17 cellular contexts compared by ENCODE assay signal in the genomic region with DNA sequence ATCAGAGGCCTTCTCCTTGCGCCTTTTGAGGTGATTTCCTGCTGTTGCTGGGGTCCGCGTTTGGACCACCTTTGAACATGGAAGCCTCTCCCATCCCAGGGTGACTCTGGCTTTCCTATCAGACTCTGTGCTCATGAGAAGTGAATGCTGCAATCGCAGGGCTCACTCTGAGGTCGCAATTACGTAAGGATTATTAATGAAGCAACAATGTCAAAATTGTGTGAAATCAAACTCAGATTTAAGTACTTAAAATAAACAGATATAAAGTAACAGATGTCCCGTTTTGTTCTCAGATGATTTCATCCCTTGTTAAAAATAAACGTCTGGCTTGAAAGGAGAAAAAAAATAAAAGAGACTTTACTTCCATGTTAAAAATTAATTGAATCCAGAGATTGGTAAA.
DNase-seq lines count a peak whose midpoint lies in the region; ATAC-seq and TF ChIP-seq lines count a peak whose summit lies in the region.
"Had no signal": no experiment of that assay in that cellular context is flagged by ENCODE, and none has a peak within 500 bp of the region (broad histone marks: within the 10 kb centered on the region; RNA-seq: fewer than 3 reads in every experiment).

No MANE protein-coding gene starts in this region.

- no peaks in the 10 kb centered on the region for H3K9me3 ChIP-seq in left ventricle myocardium inferior (replicated peaks)
- no peaks in the 10 kb centered on the region for H3K9me3 ChIP-seq in SJCRH30 (replicated peaks)
- H3K9me3 ChIP-seq: HAP-1 had no signal

- peak overlapping the region; percentile 54 for H3K27ac ChIP-seq in left ventricle myocardium inferior (replicated peaks)
- H3K27ac ChIP-seq in SJCRH30: no peak overlapping the region
- H3K27ac ChIP-seq: coronary artery had no signal

- intact Hi-C loops in left ventricle myocardium inferior (cut with micrococcal nuclease): no loop called here

- DNase-seq in EL (peak; percentile 85), cardiac fibroblast (ENCODE audit: low read depth in 2 of 2) (peak; percentile 85 to 88), left ventricle myocardium inferior (no peak), skeletal muscle cell (ENCODE audit: low read depth) (peak; percentile 64), SJCRH30 (no peak), NCI-H2029 treated with DMSO at 0.1 percent for 48 hours (lab: John Stamatoyannopoulos, UW) (no peak)
- no peak for DNase-seq in stimulated activated naive CD8-positive, alpha-beta T cell treated with anti-CD3 and anti-CD28 coated beads, Interleukin-15, Interleukin-2, amounts not matched to agents 100 U/mL and 50 U/mL, for 24 hours
- DNase-seq: foreskin melanocyte, GF-D8, stomach had no signal

- H3K4me3 ChIP-seq in cardiac fibroblast (replicated peaks in 1 of 2; ENCODE audit: low read depth in 2 of 2, low read length in 2 of 2) (no peak overlapping the region), left ventricle myocardium inferior (no peak overlapping the region), skeletal muscle cell (ENCODE audit: low read depth, low read length) (no peak overlapping the region), SJCRH30 (no peak overlapping the region)
- H3K4me3 ChIP-seq: coronary artery, HAP-1, skin epidermis, stomach had no signal

- H3K36me3 ChIP-seq in left ventricle myocardium inferior (no peaks in the 10 kb centered on the region), SJCRH30 (no peaks in the 10 kb centered on the region)
- H3K36me3 ChIP-seq: HAP-1, stomach had no signal

- H3K27me3 ChIP-seq in left ventricle myocardium inferior (ENCODE audit: low read depth) (no peaks in the 10 kb centered on the region), SJCRH30 (no peaks in the 10 kb centered on the region)
- H3K27me3 ChIP-seq: stomach had no signal

- no peak for TF ChIP-seq CTCF in cardiac fibroblast (IDR thresholded peaks at IDR 0.05; ENCODE audit: low read depth, low read length)
- no peak for TF ChIP-seq CTCF in left ventricle myocardium inferior (IDR thresholded peaks at IDR 0.05; ENCODE audit: borderline replicate concordance)

- H3K4me1 ChIP-seq in left ventricle myocardium inferior: peaks cover 5% of the 10 kb centered on the region
- no peaks in the 10 kb centered on the region for H3K4me1 ChIP-seq in SJCRH30
- H3K4me1 ChIP-seq: HAP-1, stomach had no signal

- ATAC-seq in stimulated activated naive CD8-positive, alpha-beta T cell treated with anti-CD3 and anti-CD28 coated beads, Interleukin-15, Interleukin-2, amounts not matched to agents 100 U/mL and 50 U/mL, for 24 hours: no peak
- ATAC-seq in GM21529 (IDR thresholded peaks at IDR 0.05; ENCODE audit: unreplicated experiment): no peak
- ATAC-seq: activated naive CD4-positive, alpha-beta T cell treated with anti-CD3 and anti-CD28 coated beads, Interleukin-2, amount 50 U/mL, for 72 hours; natural killer cell treated with Interleukin-12 subunit alpha and Interleukin-12 subunit beta and Interleukin-15 and Interleukin-18, amount 100 ng/mL, for 72 hours; WTC11 had no signal

Comparison
In these comparisons a context has a peak if more than half of its experiments do, and no peak if none do; other contexts are left out.
1. DNase-seq: peak in EL (single experiment), cardiac fibroblast (2 of 2) and skeletal muscle cell (single experiment); none in left ventricle myocardium inferior (single experiment), SJCRH30 (0 of 2), NCI-H2029 treated with DMSO at 0.1 percent for 48 hours (single experiment) and stimulated activated naive CD8-positive, alpha-beta T cell treated with anti-CD3 and anti-CD28 coated beads, Interleukin-15, Interleukin-2, amounts not matched to agents 100 U/mL and 50 U/mL, for 24 hours (single experiment).